ENCODE assay signal across 1 cellular context in genomic region chr19:47098608-47099007, GRCh38.
A peak's percentile ranks its signal among the peaks of the same experiment; 100 is the strongest.
TF ChIP-seq lines count a peak whose summit lies in the region.

No MANE protein-coding gene starts in this region.

TF ChIP-seq in K562, 482 proteins besides CTCF, POLR2A, EP300 and RAD21:
- TF ChIP-seq ZNF518B (CRISPR knock-in tag; IDR thresholded peaks at IDR 0.05) (no peak), MLLT1 (IDR thresholded peaks at IDR 0.05) (0 out of 4 replicates have a peak, but pooled peaks of 1 of the 2 experiments have one; percentile 28), CBX2 (IDR thresholded peaks at IDR 0.05; ENCODE audit: insufficient read depth, low read length, poor library complexity, severe bottlenecking) (no peak), HNRNPUL1 (IDR thresholded peaks at IDR 0.05; ENCODE audit: low read length) (no peak), SPI1 (IDR thresholded peaks at IDR 0.05; ENCODE audit: borderline replicate concordance, low read depth, low read length) (no peak), RBM25 (IDR thresholded peaks at IDR 0.05; ENCODE audit: low read depth, low read length, severe bottlenecking) (peak; percentile 37), TEAD2 (tag; IDR thresholded peaks at IDR 0.05) (no peak), ZNF184 (CRISPR knock-in tag; IDR thresholded peaks at IDR 0.05) (no peak), RNF2 (IDR thresholded peaks at IDR 0.05) (no peak), ZNF830 (CRISPR knock-in tag; IDR thresholded peaks at IDR 0.05) (no peak), BCOR (IDR thresholded peaks at IDR 0.05) (0 out of 2 replicates have a peak, but pooled peaks have one; percentile 26), NUFIP1 (IDR thresholded peaks at IDR 0.05; ENCODE audit: partially characterized antibody) (no peak), ZBTB12 (CRISPR knock-in tag; IDR thresholded peaks at IDR 0.05) (no peak), KDM5B (IDR thresholded peaks at IDR 0.05; ENCODE audit: insufficient replicate concordance, low read depth, low read length) (no peak), FUS (optimal IDR thresholded peaks at IDR 0.05; ENCODE audit: low read depth, low read length) (no peak), ZNF695 (CRISPR knock-in tag; IDR thresholded peaks at IDR 0.05) (no peak), GATA2 (CRISPR knock-in tag; IDR thresholded peaks at IDR 0.05) (0 out of 2 replicates have a peak, but pooled peaks have one; percentile 13), FOXJ3 (CRISPR knock-in tag; IDR thresholded peaks at IDR 0.05) (no peak), NBN (IDR thresholded peaks at IDR 0.05; ENCODE audit: low read depth) (no peak)
- TF ChIP-seq, protein P1, sequence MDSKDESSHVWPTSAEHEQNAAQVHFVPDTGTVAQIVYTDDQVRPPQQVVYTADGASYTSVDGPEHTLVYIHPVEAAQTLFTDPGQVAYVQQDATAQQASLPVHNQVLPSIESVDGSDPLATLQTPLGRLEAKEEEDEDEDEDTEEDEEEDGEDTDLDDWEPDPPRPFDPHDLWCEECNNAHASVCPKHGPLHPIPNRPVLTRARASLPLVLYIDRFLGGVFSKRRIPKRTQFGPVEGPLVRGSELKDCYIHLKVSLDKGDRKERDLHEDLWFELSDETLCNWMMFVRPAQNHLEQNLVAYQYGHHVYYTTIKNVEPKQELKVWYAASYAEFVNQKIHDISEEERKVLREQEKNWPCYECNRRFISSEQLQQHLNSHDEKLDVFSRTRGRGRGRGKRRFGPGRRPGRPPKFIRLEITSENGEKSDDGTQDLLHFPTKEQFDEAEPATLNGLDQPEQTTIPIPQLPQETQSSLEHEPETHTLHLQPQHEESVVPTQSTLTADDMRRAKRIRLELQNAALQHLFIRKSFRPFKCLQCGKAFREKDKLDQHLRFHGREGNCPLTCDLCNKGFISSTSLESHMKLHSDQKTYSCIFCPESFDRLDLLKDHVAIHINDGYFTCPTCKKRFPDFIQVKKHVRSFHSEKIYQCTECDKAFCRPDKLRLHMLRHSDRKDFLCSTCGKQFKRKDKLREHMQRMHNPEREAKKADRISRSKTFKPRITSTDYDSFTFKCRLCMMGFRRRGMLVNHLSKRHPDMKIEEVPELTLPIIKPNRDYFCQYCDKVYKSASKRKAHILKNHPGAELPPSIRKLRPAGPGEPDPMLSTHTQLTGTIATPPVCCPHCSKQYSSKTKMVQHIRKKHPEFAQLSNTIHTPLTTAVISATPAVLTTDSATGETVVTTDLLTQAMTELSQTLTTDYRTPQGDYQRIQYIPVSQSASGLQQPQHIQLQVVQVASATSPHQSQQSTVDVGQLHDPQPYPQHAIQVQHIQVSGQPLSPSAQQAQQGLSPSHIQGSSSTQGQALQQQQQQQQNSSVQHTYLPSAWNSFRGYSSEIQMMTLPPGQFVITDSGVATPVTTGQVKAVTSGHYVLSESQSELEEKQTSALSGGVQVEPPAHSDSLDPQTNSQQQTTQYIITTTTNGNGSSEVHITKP (IDR thresholded peaks at IDR 0.05; ENCODE audit: partially characterized antibody): peak; percentile 88
- TF ChIP-seq, protein P2, sequence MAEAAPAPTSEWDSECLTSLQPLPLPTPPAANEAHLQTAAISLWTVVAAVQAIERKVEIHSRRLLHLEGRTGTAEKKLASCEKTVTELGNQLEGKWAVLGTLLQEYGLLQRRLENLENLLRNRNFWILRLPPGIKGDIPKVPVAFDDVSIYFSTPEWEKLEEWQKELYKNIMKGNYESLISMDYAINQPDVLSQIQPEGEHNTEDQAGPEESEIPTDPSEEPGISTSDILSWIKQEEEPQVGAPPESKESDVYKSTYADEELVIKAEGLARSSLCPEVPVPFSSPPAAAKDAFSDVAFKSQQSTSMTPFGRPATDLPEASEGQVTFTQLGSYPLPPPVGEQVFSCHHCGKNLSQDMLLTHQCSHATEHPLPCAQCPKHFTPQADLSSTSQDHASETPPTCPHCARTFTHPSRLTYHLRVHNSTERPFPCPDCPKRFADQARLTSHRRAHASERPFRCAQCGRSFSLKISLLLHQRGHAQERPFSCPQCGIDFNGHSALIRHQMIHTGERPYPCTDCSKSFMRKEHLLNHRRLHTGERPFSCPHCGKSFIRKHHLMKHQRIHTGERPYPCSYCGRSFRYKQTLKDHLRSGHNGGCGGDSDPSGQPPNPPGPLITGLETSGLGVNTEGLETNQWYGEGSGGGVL (CRISPR knock-in tag; IDR thresholded peaks at IDR 0.05): no peak
TF ChIP-seq in K562: peak in this region for 5.
